In genomic region chr1:22945171-22945570, GRCh38 we compare ENCODE assay signal across 14 cellular contexts. TPM values are rescaled to one million over a fixed set of nuclear protein-coding genes. Genes with fewer than 3 reads are reported as not detected.
"Had no signal": no experiment of that assay in that cellular context is flagged by ENCODE, and none has a peak within 500 bp of the region (broad histone marks: within the 10 kb centered on the region; RNA-seq: fewer than 3 reads in every experiment).

No MANE protein-coding gene starts in this region.

RNA-seq across cellular contexts. Expression of gene LACTBL1, which starts 27.5 kb away (rescaled TPM):
- total RNA-seq: activated B cell treated with CpG ODN at 0.5 μM for 24 hours; activated CD4-positive, alpha-beta memory T cell treated with anti-CD3 and anti-CD28 coated beads for 36 hours; activated CD4-positive, alpha-beta memory T cell treated with anti-CD3 and anti-CD28 coated beads, Interleukin-2, amount 10 ng/mL, durations not matched to agents 7 days and 5 days; activated CD4-positive, alpha-beta T cell treated with anti-CD3 and anti-CD28 coated beads for 36 hours; activated CD4-positive, alpha-beta T cell treated with anti-CD3 and anti-CD28 coated beads, Interleukin-2, amount 10 ng/mL, durations not matched to agents 24 days and 14 days; activated CD4-positive, alpha-beta T cell treated with anti-CD3 and anti-CD28 coated beads, Interleukin-2, amount 10 ng/mL, durations not matched to agents 7 days and 5 days; activated CD8-positive, alpha-beta memory T cell treated with anti-CD3 and anti-CD28 coated beads for 36 hours; activated CD8-positive, alpha-beta memory T cell treated with anti-CD3 and anti-CD28 coated beads, Interleukin-2, amount 10 ng/mL, durations not matched to agents 7 days and 5 days; activated CD8-positive, alpha-beta T cell treated with anti-CD3 and anti-CD28 coated beads for 36 hours; activated CD8-positive, alpha-beta T cell treated with anti-CD3 and anti-CD28 coated beads, Interleukin-2, amount 10 ng/mL, durations not matched to agents 7 days and 5 days; T-cell; T-helper 1 cell treated with Interleukin-12 subunit alpha and Interleukin-12 subunit beta and Interleukin-4 antibody, amounts not matched to agents 30 ng/mL and 1 ng/mL, for 36 hours; T-helper 2 cell treated with Interferon-gamma antibody and Interleukin-4, amounts not matched to agents 100 ng/mL and 5 ng/mL, for 36 hours; WTC11 had no signal
